8 cellular contexts compared by ENCODE assay signal in genomic region chr9:40169204-40169603, GRCh38.
DNase-seq lines count a peak whose midpoint lies in the region; ATAC-seq, FAIRE-seq and TF ChIP-seq lines count a peak whose summit lies in the region.
"Not testable (repeated sequence)": the region's sequence is repeated elsewhere in the genome, so short reads cannot be mapped to it uniquely, and the experiment has no call there.

No MANE protein-coding gene starts in this region.

- H4K8ac ChIP-seq in IMR-90 (ENCODE audit: low read depth in 2 of 2, low read length in 2 of 2): not testable (repeated sequence)

- dilution Hi-C loops in IMR-90 (cut with HindIII; ENCODE audit: low sequenced_read_pairs, unreplicated experiment): not testable (repeated sequence)

- H3K4me2 ChIP-seq in IMR-90 (ENCODE audit: low read depth, low read length): not testable (repeated sequence)

- intact Hi-C loops in IMR-90 (cut with micrococcal nuclease); pancreas (cut with DNase I): not testable (repeated sequence)

- H3K4ac ChIP-seq in IMR-90 (ENCODE audit: low read depth, low read length): not testable (repeated sequence)

- H3K4me3 ChIP-seq in IMR-90 (ENCODE audit: insufficient read depth, low read depth, low read length); pancreas: not testable (repeated sequence)

- H2AK9ac ChIP-seq in IMR-90 (replicated peaks; ENCODE audit: low read depth, low read length, poor library complexity): not testable (repeated sequence)

- not testable (repeated sequence) for H3K23ac ChIP-seq in IMR-90 (ENCODE audit: low read depth, low read length)

- TF ChIP-seq CTCF in IMR-90 (conservative IDR thresholded peaks at IDR 0.05; ENCODE audit: low read depth, low read length); foreskin keratinocyte (conservative IDR thresholded peaks at IDR 0.05); pancreas (IDR thresholded peaks at IDR 0.05): not testable (repeated sequence)

- not testable (repeated sequence) for BruUV-seq in IMR-90 (replicated peaks; lab: Mats Ljungman, UMichigan)

- H2BK20ac ChIP-seq in IMR-90 (ENCODE audit: low read depth, low read length): not testable (repeated sequence)

- DNase-seq in IMR-90, foreskin keratinocyte, pancreas: not testable (repeated sequence)

- TF ChIP-seq POLR2A in IMR-90 (IDR thresholded peaks at IDR 0.05; ENCODE audit: low read depth, low read length): not testable (repeated sequence)

- H3K79me1 ChIP-seq in IMR-90 (ENCODE audit: low read depth in 1 of 2, low read length in 2 of 2): not testable (repeated sequence)

- H4K91ac ChIP-seq in IMR-90 (ENCODE audit: insufficient read depth, low read depth, low read length): not testable (repeated sequence)

- FAIRE-seq in pancreas (lab: Jason Lieb, UNC): not testable (repeated sequence)

- H3K9me1 ChIP-seq in IMR-90 (ENCODE audit: insufficient read depth, low read length): not testable (repeated sequence)

- H3K9me3 ChIP-seq in IMR-90 (ENCODE audit: control insufficient read depth, insufficient read depth, low read length); pancreas: not testable (repeated sequence)

- H3K56ac ChIP-seq in IMR-90 (ENCODE audit: extremely low read depth, insufficient read depth, low read length): not testable (repeated sequence)

- not testable (repeated sequence) for H3K9ac ChIP-seq in IMR-90 (ENCODE audit: low read depth, low read length)

- not testable (repeated sequence) for H3K18ac ChIP-seq in IMR-90 (ENCODE audit: low read depth, low read length)

- not testable (repeated sequence) for H3K27ac ChIP-seq in IMR-90 (ENCODE audit: insufficient read depth, low read length); foreskin keratinocyte; pancreas

- not testable (repeated sequence) for H3K36me3 ChIP-seq in IMR-90 (ENCODE audit: control insufficient read depth, insufficient read depth, low read length); pancreas

- CTCF ChIA-PET in IMR-90 (lab: Yijun Ruan, JAX): not testable (repeated sequence)

- not testable (repeated sequence) for H2BK120ac ChIP-seq in IMR-90 (ENCODE audit: low read depth, low read length)

- not testable (repeated sequence) for H3K27me3 ChIP-seq in IMR-90 (ENCODE audit: control insufficient read depth, insufficient read depth, low read length); foreskin keratinocyte; pancreas

- not testable (repeated sequence) for H3K14ac ChIP-seq in IMR-90 (replicated peaks; ENCODE audit: low read depth, low read length)

- H4K5ac ChIP-seq in IMR-90 (ENCODE audit: low read depth, low read length): not testable (repeated sequence)

- not testable (repeated sequence) for TF ChIP-seq RAD21 in IMR-90 (IDR thresholded peaks at IDR 0.05; ENCODE audit: low read length)

- not testable (repeated sequence) for H3K4me1 ChIP-seq in IMR-90 (ENCODE audit: control insufficient read depth, insufficient read depth, low read length); foreskin keratinocyte; pancreas

- not testable (repeated sequence) for H4K20me1 ChIP-seq in IMR-90 (ENCODE audit: insufficient read depth, low read length)

- not testable (repeated sequence) for H2AFZ ChIP-seq in IMR-90 (replicated peaks; ENCODE audit: low read length, poor library complexity)

- no CpG with 5 or more reads among the region's 1 CpG for WGBS in IMR-90 (ENCODE audit: extremely low coverage in 2 of 2, insufficient read length in 1 of 2), 2 experiments
- WGBS in pancreas, 2 donors: no CpG with 5 or more reads among the region's 1 CpG

- H2AK5ac ChIP-seq in IMR-90 (ENCODE audit: low read depth, low read length): not testable (repeated sequence)

- H2BK15ac ChIP-seq in IMR-90 (ENCODE audit: low read depth, low read length): not testable (repeated sequence)

- not testable (repeated sequence) for H2BK5ac ChIP-seq in IMR-90 (ENCODE audit: low read depth, low read length, poor library complexity, severe bottlenecking)

- POLR2A ChIA-PET in IMR-90 (lab: Charles Lee; ENCODE audit: unreplicated experiment): not testable (repeated sequence)

- in situ Hi-C loops in IMR-90 (cut with MboI; ENCODE audit: low sequenced_read_pairs): not testable (repeated sequence)

- ATAC-seq in GM18508 (IDR thresholded peaks at IDR 0.05; ENCODE audit: insufficient read depth, unreplicated experiment): peak; percentile 68
- ATAC-seq in GM19043 (IDR thresholded peaks at IDR 0.05; ENCODE audit: low read depth, unreplicated experiment): peak; percentile 64
- ATAC-seq in GM21526 (IDR thresholded peaks at IDR 0.05; ENCODE audit: low FRiP score, unreplicated experiment): peak; percentile 66
- peak; percentile 62 for ATAC-seq in HG02678 (IDR thresholded peaks at IDR 0.05; ENCODE audit: unreplicated experiment)
- peak; percentile 64 for ATAC-seq in HG03108 (IDR thresholded peaks at IDR 0.05; ENCODE audit: unreplicated experiment)
- ATAC-seq in IMR-90 (ENCODE audit: low read depth): peak; percentile 79
- peak; percentile 67 for ATAC-seq in foreskin keratinocyte
- peak in 3 of 4 donors; percentile 78 to 82 (median 81) for ATAC-seq in pancreas
